In genomic region chr11:102476069-102476468, GRCh38 we compare ENCODE assay signal across 12 cellular contexts. TPM values are rescaled to one million over a fixed set of nuclear protein-coding genes. Genes with fewer than 3 reads are reported as not detected.
DNase-seq lines count a peak whose midpoint lies in the region; ATAC-seq and TF ChIP-seq lines count a peak whose summit lies in the region.
"Had no signal": no experiment of that assay in that cellular context is flagged by ENCODE, and none has a peak within 500 bp of the region (broad histone marks: within the 10 kb centered on the region; RNA-seq: fewer than 3 reads in every experiment).

No MANE protein-coding gene starts in this region.

- intact Hi-C loops in heart left ventricle (cut with DNase I) = no loop called here
- intact Hi-C loops in uterus (cut with DNase I; ENCODE audit: low total_unique reads) = no loop called here

- peak in 1 of 2 donors; percentile 61 for DNase-seq in cardiac muscle cell (ENCODE audit: low read depth in 1 of 2, low spot score in 1 of 2)
- no peak for DNase-seq in heart left ventricle
- no peak for DNase-seq in T-helper 17 cell
- DNase-seq in fibroblast of peridontal ligament (ENCODE audit: extremely low read depth) = peak; percentile 62
- DNase-seq in uterus = no peak
- no peak for DNase-seq in tibial nerve (ENCODE audit: low spot score in 2 of 2)
- DNase-seq in NK-92 (lab: John Stamatoyannopoulos, UW; ENCODE audit: unreplicated experiment) = no peak
- DNase-seq: anterior cingulate cortex, retina had no signal

- ATAC-seq in heart left ventricle (no peak), T-helper 17 cell (no peak), GM19328 (IDR thresholded peaks at IDR 0.05; ENCODE audit: unreplicated experiment) (no peak)

- TF ChIP-seq POLR2A in heart left ventricle (IDR thresholded peaks at IDR 0.05) = no peak
- no peak for TF ChIP-seq POLR2A in uterus (IDR thresholded peaks at IDR 0.05)
- TF ChIP-seq POLR2A in tibial nerve (IDR thresholded peaks at IDR 0.05) = no peak

- H3K27ac Mint-ChIP-seq in T-helper 17 cell = peak overlapping the region; percentile 89

- 66 to 81% (median 73%) methylated on average over 1 of the region's 1 CpG for WGBS in heart left ventricle, 4 donors
- 66 to 73% methylated on average over 1 of the region's 1 CpG for WGBS in tibial nerve, 2 donors

- TF ChIP-seq CTCF in cardiac muscle cell (IDR thresholded peaks at IDR 0.05; ENCODE audit: low read depth, low read length) (no peak), heart left ventricle (IDR thresholded peaks at IDR 0.05) (no peak), uterus (IDR thresholded peaks at IDR 0.05) (no peak), tibial nerve (IDR thresholded peaks at IDR 0.05) (no peak)

- no peaks in the 10 kb centered on the region for H3K36me3 Mint-ChIP-seq in T-helper 17 cell (ENCODE audit: low read depth)

- no peak overlapping the region for H3K4me3 ChIP-seq in cardiac muscle cell
- H3K4me3 ChIP-seq in heart left ventricle = no peak overlapping the region
- no peak overlapping the region for H3K4me3 ChIP-seq in uterus
- no peak overlapping the region for H3K4me3 ChIP-seq in tibial nerve
- H3K4me3 ChIP-seq: lung had no signal

- H3K27me3 Mint-ChIP-seq in T-helper 17 cell = no peaks in the 10 kb centered on the region

- H3K4me3 Mint-ChIP-seq in T-helper 17 cell = no peak overlapping the region

- peak overlapping the region; percentile 70 for H3K27ac ChIP-seq in cardiac muscle cell
- H3K27ac ChIP-seq in heart left ventricle = peak overlapping the region in 1 of 12 donors; percentile 0
- peak overlapping the region; percentile 29 to 65 for H3K27ac ChIP-seq in uterus
- no peak overlapping the region for H3K27ac ChIP-seq in tibial nerve

- H3K4me1 Mint-ChIP-seq in T-helper 17 cell = peaks cover 46% of the 10 kb centered on the region

- H3K27me3 ChIP-seq in cardiac muscle cell = no peaks in the 10 kb centered on the region
- no peaks in the 10 kb centered on the region for H3K27me3 ChIP-seq in heart left ventricle
- no peaks in the 10 kb centered on the region for H3K27me3 ChIP-seq in uterus
- H3K27me3 ChIP-seq in tibial nerve = no peaks in the 10 kb centered on the region

- no peaks in the 10 kb centered on the region for H3K36me3 ChIP-seq in cardiac muscle cell
- H3K36me3 ChIP-seq in heart left ventricle = no peaks in the 10 kb centered on the region
- H3K36me3 ChIP-seq in uterus = no peaks in the 10 kb centered on the region
- no peaks in the 10 kb centered on the region for H3K36me3 ChIP-seq in tibial nerve

- H3K4me1 ChIP-seq in cardiac muscle cell (ENCODE audit: low read depth) (peaks cover 11% of the 10 kb centered on the region), heart left ventricle (peaks cover 0 to 10% (median 0%) of the 10 kb centered on the region in 12 donors), uterus (no peaks in the 10 kb centered on the region), tibial nerve (peaks cover 0 to 11% (median 2%) of the 10 kb centered on the region in 4 donors)

- TF ChIP-seq EP300 in tibial nerve (IDR thresholded peaks at IDR 0.05) = no peak

- no peaks in the 10 kb centered on the region for H3K9me3 ChIP-seq in cardiac muscle cell (ENCODE audit: low read depth)
- no peaks in the 10 kb centered on the region for H3K9me3 ChIP-seq in heart left ventricle
- H3K9me3 ChIP-seq in T-helper 17 cell (ENCODE audit: control insufficient read depth, low read length, poor library complexity, severe bottlenecking) = no peaks in the 10 kb centered on the region
- H3K9me3 ChIP-seq in uterus = no peaks in the 10 kb centered on the region
- H3K9me3 ChIP-seq in tibial nerve = no peaks in the 10 kb centered on the region

RNA-seq across cellular contexts. Expression of gene TMEM123, which starts 23.5 kb away (rescaled TPM):
- 82.2 and 86.3 TPM in 2 replicates for total RNA-seq in cardiac muscle cell
- polyA plus RNA-seq in cardiac muscle cell = 92.6 and 142 TPM in 2 replicates
- 100 to 1,000 TPM in 2 of 9 donors, 10 to 100 TPM in 7; 54.5 to 116 (median 81.4) TPM for total RNA-seq in heart left ventricle
- polyA plus RNA-seq in heart left ventricle = 10 to 100 TPM; 25.0 to 31.7 TPM
- total RNA-seq in T-helper 17 cell = 100 to 1,000 TPM; 372 to 400 TPM
- 100 to 1,000 TPM; 187 to 522 (median 260) TPM for total RNA-seq in uterus
- 100 to 1,000 TPM; 145 to 196 (median 181) TPM for total RNA-seq in tibial nerve

RNA-seq across cellular contexts. Expression of gene MMP7, which starts 54.5 kb away (rescaled TPM):
- total RNA-seq in cardiac muscle cell (not detected in 2 replicates), heart left ventricle (1 to 10 TPM in 1 of 9 donors, not detected in 8; 1.5 TPM), T-helper 17 cell (not detected), uterus (10 to 100 TPM in 3 of 4 donors, 1 to 10 TPM in 1; 7.2 to 40.5 (median 14.6) TPM), tibial nerve (not detected)
- polyA plus RNA-seq in cardiac muscle cell (not detected in 2 replicates), heart left ventricle (not detected)
- polyA plus RNA-seq: fibroblast of lung had no signal

Comparison
In these comparisons a context has a peak if more than half of its experiments do, and no peak if none do; other contexts are left out.
1. H3K27ac ChIP-seq: peak in cardiac muscle cell (single experiment) and uterus (2 of 2); none in tibial nerve (0 of 4).